9 cellular contexts compared by ENCODE assay signal in the genomic region with DNA sequence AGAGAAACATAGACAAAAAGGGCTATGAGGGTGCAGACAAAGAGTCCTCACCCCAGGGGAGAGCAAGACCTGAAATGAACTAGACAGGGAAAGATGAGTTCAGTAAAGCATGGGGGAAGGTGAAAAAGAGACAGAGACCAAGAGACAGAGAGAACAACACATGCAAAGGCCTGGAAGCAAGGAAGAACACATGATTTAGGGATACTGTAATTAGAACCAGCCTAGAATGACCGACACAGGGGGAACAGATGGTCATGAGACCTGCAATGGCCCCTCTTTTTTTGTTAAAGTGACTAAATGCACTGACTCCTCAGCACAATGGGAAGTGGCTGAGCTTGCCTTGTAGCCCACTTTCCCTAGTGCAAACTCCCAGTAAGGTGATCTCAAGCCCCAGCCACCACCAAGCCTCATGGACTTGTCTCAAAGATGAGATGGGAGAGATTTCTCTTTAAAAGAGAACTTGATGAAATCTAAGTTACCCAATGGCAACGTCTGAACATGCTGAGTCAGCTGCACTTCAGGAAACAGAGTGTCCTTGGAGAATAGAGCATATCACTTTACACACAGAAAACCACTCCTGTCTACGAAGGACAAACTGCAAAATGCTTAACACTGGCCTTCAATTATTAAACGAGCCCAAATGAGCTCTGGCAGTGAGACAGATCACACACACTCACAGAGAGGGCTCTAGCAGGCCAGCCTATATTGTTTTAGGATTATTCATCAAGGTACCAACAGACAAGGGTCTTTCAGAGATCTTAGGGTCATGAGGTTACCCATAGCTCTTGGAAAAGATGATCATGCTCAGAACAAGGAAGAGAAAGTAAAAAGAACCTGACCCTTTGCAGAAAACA.
DNase-seq lines count a peak whose midpoint lies in the region; ATAC-seq and TF ChIP-seq lines count a peak whose summit lies in the region.
"Had no signal": no experiment of that assay in that cellular context is flagged by ENCODE, and none has a peak within 500 bp of the region (broad histone marks: within the 10 kb centered on the region; RNA-seq: fewer than 3 reads in every experiment).

No MANE protein-coding gene starts in this region.

- peaks cover 11% of the 10 kb centered on the region for H3K36me3 Mint-ChIP-seq in stimulated activated effector memory CD8-positive, alpha-beta T cell treated with anti-CD3 and anti-CD28 coated beads, Interleukin-12 subunit alpha, Interleukin-12 subunit beta, amount 100 ng/mL, for 72 hours

- TF ChIP-seq CTCF in fibroblast of pulmonary artery (IDR thresholded peaks at IDR 0.05; ENCODE audit: low read length, missing control alignments), result no peak

- H3K27ac ChIP-seq in GM23248 (no peak overlapping the region), skeletal muscle tissue (ENCODE audit: low read depth, low read length) (peak overlapping the region; percentile 32)

- H3K9me2 ChIP-seq in GM23248 (ENCODE audit: insufficient read depth), result no peaks in the 10 kb centered on the region

- H3F3A ChIP-seq in GM23248 (ENCODE audit: insufficient read depth), result no peaks in the 10 kb centered on the region

- no peaks in the 10 kb centered on the region for H3K9me3 Mint-ChIP-seq in stimulated activated effector memory CD8-positive, alpha-beta T cell treated with anti-CD3 and anti-CD28 coated beads, Interleukin-12 subunit alpha, Interleukin-12 subunit beta, amount 100 ng/mL, for 72 hours

- no peaks in the 10 kb centered on the region for H3K79me2 ChIP-seq in GM23248 (ENCODE audit: insufficient read depth)

- peaks cover 10% of the 10 kb centered on the region for H3K4me1 Mint-ChIP-seq in stimulated activated effector memory CD8-positive, alpha-beta T cell treated with anti-CD3 and anti-CD28 coated beads, Interleukin-12 subunit alpha, Interleukin-12 subunit beta, amount 100 ng/mL, for 72 hours

- H3K36me3 ChIP-seq in GM23248 (ENCODE audit: low read depth) (no peaks in the 10 kb centered on the region), skeletal muscle tissue (ENCODE audit: control insufficient read depth in 3 of 3, insufficient read depth in 3 of 3, low read length in 3 of 3) (no peaks in the 10 kb centered on the region)

- no peak overlapping the region for H2AFZ ChIP-seq in GM23248

- H3K9ac ChIP-seq in GM23248 (no peak overlapping the region), skeletal muscle tissue (ENCODE audit: low read depth in 1 of 3, low read length in 3 of 3) (no peak overlapping the region)

- in situ Hi-C loops in GM23248 (cut with MboI), result no loop called here

- H3K27ac Mint-ChIP-seq in stimulated activated effector memory CD8-positive, alpha-beta T cell treated with anti-CD3 and anti-CD28 coated beads, Interleukin-12 subunit alpha, Interleukin-12 subunit beta, amount 100 ng/mL, for 72 hours, result no peak overlapping the region

- H3K4me3 ChIP-seq in GM23248 (no peak overlapping the region), fibroblast of pulmonary artery (replicated peaks; ENCODE audit: low read depth, low read length) (no peak overlapping the region), skeletal muscle tissue (ENCODE audit: low read length in 3 of 3) (no peak overlapping the region)

- H3K4me3 Mint-ChIP-seq in stimulated activated effector memory CD8-positive, alpha-beta T cell treated with anti-CD3 and anti-CD28 coated beads, Interleukin-12 subunit alpha, Interleukin-12 subunit beta, amount 100 ng/mL, for 72 hours, result no peak overlapping the region

- H3K9me3 ChIP-seq in GM23248 (ENCODE audit: low read depth) (no peaks in the 10 kb centered on the region), skeletal muscle tissue (ENCODE audit: control insufficient read depth in 3 of 3, low read length in 3 of 3) (no peaks in the 10 kb centered on the region)

- no peaks in the 10 kb centered on the region for H3K27me3 ChIP-seq in GM23248 (replicated peaks; ENCODE audit: insufficient read depth)
- no peaks in the 10 kb centered on the region for H3K27me3 ChIP-seq in skeletal muscle tissue (ENCODE audit: control insufficient read depth in 3 of 3, insufficient read depth in 3 of 3, low read length in 3 of 3)

- DNase-seq in GM23248 (peak; percentile 55), NCI-H510A treated with DMSO at 0.1 percent for 48 hours (lab: John Stamatoyannopoulos, UW) (peak; percentile 58), fibroblast of pulmonary artery (ENCODE audit: low read depth) (peak; percentile 71), kidney glomerular epithelial cell (lab: John Stamatoyannopoulos, UW) (no peak)
- no peak for DNase-seq in effector CD8-positive, alpha-beta T cell (lab: John Stamatoyannopoulos, UW)
- no peak for DNase-seq in stimulated activated effector memory CD8-positive, alpha-beta T cell treated with anti-CD3 and anti-CD28 coated beads, Interleukin-12 subunit alpha, Interleukin-12 subunit beta, amount 100 ng/mL, for 72 hours (ENCODE audit: low spot score in 2 of 2)
- DNase-seq: SHP77; stimulated activated CD4-positive, alpha-beta T cell treated with anti-CD3 and anti-CD28 coated beads, Interleukin-1b, Interleukin-23, amount 100 ng/mL, for 48 hours had no signal

- ATAC-seq in stimulated activated effector memory CD8-positive, alpha-beta T cell treated with anti-CD3 and anti-CD28 coated beads, Interleukin-12 subunit alpha, Interleukin-12 subunit beta, amount 100 ng/mL, for 72 hours, result no peak

- 10 to 15% methylated on average over 4 of the region's 4 CpGs for WGBS in GM23248 (ENCODE audit: low coverage in 1 of 2, low lambda C conversion rate in 2 of 2, missing lambda C conversion rate in 2 of 2), 2 experiments

- no peak overlapping the region for H3K4me2 ChIP-seq in GM23248 (ENCODE audit: unreplicated experiment)

- H3K4me1 ChIP-seq in GM23248 (ENCODE audit: insufficient read depth) (no peaks in the 10 kb centered on the region; the same call in 1 of the 2 replicates), skeletal muscle tissue (ENCODE audit: control insufficient read depth in 3 of 3, insufficient read depth in 3 of 3, low read length in 3 of 3) (peaks cover 14 to 31% (median 16%) of the 10 kb centered on the region in 3 donors)

- H4K20me1 ChIP-seq in GM23248 (ENCODE audit: insufficient read depth), result no peaks in the 10 kb centered on the region

Comparison
In these comparisons a context has a peak if more than half of its experiments do, and no peak if none do; other contexts are left out.
1. DNase-seq: peak in GM23248 (single experiment), NCI-H510A treated with DMSO at 0.1 percent for 48 hours (single experiment) and fibroblast of pulmonary artery (single experiment); none in effector CD8-positive, alpha-beta T cell (single experiment), kidney glomerular epithelial cell (single experiment) and stimulated activated effector memory CD8-positive, alpha-beta T cell treated with anti-CD3 and anti-CD28 coated beads, Interleukin-12 subunit alpha, Interleukin-12 subunit beta, amount 100 ng/mL, for 72 hours (0 of 2).